ENCODE assay signal across 1 cellular context in the genomic region with DNA sequence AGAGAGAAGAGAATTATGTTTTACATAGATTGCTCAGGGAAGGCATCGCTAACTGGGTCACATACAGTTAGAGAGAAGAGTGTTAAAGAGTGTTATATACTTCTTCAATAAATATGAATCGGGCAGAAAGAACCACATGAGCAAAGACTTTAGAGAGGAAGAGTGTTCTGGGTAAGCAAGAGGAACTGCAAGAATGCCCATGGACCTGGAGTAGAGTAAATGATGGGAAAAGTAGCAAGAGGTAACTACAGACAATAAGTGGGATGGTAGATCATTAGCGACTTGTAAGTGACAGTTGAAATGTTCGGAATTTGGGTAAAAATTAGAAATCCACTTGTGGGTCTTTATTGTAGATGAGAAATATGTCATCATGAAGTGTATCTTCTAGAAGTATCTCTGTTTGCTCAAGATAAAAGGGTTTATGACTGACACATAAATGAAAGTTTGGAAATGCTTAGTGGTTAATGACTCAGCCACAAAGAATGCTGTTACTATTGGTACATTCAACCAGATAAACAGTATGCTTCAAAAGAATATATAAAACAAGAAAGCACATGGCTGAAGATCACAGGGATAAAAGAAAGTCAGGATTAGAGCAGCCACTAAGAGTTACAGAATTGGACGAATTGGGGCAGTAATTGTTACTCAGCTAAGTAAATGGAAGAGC.
A peak's percentile ranks its signal among the peaks of the same experiment; 100 is the strongest.
TF ChIP-seq lines count a peak whose summit lies in the region.

No MANE protein-coding gene starts in this region.

TF ChIP-seq in HepG2, 621 proteins besides CTCF, POLR2A, EP300 and RAD21 (continued from another document):
- TF ChIP-seq, protein P1, sequence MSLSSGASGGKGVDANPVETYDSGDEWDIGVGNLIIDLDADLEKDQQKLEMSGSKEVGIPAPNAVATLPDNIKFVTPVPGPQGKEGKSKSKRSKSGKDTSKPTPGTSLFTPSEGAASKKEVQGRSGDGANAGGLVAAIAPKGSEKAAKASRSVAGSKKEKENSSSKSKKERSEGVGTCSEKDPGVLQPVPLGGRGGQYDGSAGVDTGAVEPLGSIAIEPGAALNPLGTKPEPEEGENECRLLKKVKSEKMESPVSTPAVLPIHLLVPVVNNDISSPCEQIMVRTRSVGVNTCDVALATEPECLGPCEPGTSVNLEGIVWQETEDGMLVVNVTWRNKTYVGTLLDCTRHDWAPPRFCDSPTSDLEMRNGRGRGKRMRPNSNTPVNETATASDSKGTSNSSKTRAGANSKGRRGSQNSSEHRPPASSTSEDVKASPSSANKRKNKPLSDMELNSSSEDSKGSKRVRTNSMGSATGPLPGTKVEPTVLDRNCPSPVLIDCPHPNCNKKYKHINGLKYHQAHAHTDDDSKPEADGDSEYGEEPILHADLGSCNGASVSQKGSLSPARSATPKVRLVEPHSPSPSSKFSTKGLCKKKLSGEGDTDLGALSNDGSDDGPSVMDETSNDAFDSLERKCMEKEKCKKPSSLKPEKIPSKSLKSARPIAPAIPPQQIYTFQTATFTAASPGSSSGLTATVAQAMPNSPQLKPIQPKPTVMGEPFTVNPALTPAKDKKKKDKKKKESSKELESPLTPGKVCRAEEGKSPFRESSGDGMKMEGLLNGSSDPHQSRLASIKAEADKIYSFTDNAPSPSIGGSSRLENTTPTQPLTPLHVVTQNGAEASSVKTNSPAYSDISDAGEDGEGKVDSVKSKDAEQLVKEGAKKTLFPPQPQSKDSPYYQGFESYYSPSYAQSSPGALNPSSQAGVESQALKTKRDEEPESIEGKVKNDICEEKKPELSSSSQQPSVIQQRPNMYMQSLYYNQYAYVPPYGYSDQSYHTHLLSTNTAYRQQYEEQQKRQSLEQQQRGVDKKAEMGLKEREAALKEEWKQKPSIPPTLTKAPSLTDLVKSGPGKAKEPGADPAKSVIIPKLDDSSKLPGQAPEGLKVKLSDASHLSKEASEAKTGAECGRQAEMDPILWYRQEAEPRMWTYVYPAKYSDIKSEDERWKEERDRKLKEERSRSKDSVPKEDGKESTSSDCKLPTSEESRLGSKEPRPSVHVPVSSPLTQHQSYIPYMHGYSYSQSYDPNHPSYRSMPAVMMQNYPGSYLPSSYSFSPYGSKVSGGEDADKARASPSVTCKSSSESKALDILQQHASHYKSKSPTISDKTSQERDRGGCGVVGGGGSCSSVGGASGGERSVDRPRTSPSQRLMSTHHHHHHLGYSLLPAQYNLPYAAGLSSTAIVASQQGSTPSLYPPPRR (CRISPR knock-in tag; IDR thresholded peaks at IDR 0.05; ENCODE audit: borderline replicate concordance) = no peak
- no peak for TF ChIP-seq POLR2AphosphoS2 (IDR thresholded peaks at IDR 0.05; ENCODE audit: low read depth, low read length)
- no peak for TF ChIP-seq NFKBIZ (CRISPR knock-in tag; IDR thresholded peaks at IDR 0.05)
- no peak for TF ChIP-seq ESRRA (CRISPR knock-in tag; IDR thresholded peaks at IDR 0.05; ENCODE audit: low read depth)
- TF ChIP-seq, protein P2, sequence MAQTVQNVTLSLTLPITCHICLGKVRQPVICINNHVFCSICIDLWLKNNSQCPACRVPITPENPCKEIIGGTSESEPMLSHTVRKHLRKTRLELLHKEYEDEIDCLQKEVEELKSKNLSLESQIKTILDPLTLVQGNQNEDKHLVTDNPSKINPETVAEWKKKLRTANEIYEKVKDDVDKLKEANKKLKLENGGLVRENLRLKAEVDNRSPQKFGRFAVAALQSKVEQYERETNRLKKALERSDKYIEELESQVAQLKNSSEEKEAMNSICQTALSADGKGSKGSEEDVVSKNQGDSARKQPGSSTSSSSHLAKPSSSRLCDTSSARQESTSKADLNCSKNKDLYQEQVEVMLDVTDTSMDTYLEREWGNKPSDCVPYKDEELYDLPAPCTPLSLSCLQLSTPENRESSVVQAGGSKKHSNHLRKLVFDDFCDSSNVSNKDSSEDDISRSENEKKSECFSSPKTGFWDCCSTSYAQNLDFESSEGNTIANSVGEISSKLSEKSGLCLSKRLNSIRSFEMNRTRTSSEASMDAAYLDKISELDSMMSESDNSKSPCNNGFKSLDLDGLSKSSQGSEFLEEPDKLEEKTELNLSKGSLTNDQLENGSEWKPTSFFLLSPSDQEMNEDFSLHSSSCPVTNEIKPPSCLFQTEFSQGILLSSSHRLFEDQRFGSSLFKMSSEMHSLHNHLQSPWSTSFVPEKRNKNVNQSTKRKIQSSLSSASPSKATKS (CRISPR knock-in tag; IDR thresholded peaks at IDR 0.05) = no peak
- TF ChIP-seq ZNF766 (CRISPR knock-in tag; IDR thresholded peaks at IDR 0.05; ENCODE audit: borderline replicate concordance) = no peak
- TF ChIP-seq RCOR2 (CRISPR knock-in tag; IDR thresholded peaks at IDR 0.05) = no peak
- TF ChIP-seq, protein P3, sequence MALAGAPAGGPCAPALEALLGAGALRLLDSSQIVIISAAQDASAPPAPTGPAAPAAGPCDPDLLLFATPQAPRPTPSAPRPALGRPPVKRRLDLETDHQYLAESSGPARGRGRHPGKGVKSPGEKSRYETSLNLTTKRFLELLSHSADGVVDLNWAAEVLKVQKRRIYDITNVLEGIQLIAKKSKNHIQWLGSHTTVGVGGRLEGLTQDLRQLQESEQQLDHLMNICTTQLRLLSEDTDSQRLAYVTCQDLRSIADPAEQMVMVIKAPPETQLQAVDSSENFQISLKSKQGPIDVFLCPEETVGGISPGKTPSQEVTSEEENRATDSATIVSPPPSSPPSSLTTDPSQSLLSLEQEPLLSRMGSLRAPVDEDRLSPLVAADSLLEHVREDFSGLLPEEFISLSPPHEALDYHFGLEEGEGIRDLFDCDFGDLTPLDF (CRISPR knock-in tag; IDR thresholded peaks at IDR 0.05) = no peak
- no peak for TF ChIP-seq ZNF256 (CRISPR knock-in tag; conservative IDR thresholded peaks at IDR 0.05)
- TF ChIP-seq TCF7 (IDR thresholded peaks at IDR 0.05; ENCODE audit: low read depth) = peak; percentile 54
- no peak for TF ChIP-seq SNAI1 (CRISPR knock-in tag; IDR thresholded peaks at IDR 0.05; ENCODE audit: borderline replicate concordance)
- TF ChIP-seq ZNF501 (CRISPR knock-in tag; IDR thresholded peaks at IDR 0.05) = no peak
- no peak for TF ChIP-seq ZNF567 (CRISPR knock-in tag; IDR thresholded peaks at IDR 0.05; ENCODE audit: borderline replicate concordance)
- TF ChIP-seq, protein P4, sequence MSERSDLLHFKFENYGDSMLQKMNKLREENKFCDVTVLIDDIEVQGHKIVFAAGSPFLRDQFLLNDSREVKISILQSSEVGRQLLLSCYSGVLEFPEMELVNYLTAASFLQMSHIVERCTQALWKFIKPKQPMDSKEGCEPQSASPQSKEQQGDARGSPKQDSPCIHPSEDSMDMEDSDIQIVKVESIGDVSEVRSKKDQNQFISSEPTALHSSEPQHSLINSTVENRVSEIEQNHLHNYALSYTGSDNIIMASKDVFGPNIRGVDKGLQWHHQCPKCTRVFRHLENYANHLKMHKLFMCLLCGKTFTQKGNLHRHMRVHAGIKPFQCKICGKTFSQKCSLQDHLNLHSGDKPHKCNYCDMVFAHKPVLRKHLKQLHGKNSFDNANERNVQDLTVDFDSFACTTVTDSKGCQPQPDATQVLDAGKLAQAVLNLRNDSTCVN (CRISPR knock-in tag; IDR thresholded peaks at IDR 0.05; ENCODE audit: borderline replicate concordance) = no peak
- TF ChIP-seq ZNF382 (CRISPR knock-in tag; IDR thresholded peaks at IDR 0.05; ENCODE audit: borderline replicate concordance) = no peak
- no peak for TF ChIP-seq KAT2B (IDR thresholded peaks at IDR 0.05; ENCODE audit: borderline replicate concordance, low read depth, low read length)
- TF ChIP-seq NFKB2 (CRISPR knock-in tag; IDR thresholded peaks at IDR 0.05; ENCODE audit: borderline replicate concordance) = no peak
- no peak for TF ChIP-seq KAT8 (CRISPR knock-in tag; IDR thresholded peaks at IDR 0.05)
- TF ChIP-seq, protein P5, sequence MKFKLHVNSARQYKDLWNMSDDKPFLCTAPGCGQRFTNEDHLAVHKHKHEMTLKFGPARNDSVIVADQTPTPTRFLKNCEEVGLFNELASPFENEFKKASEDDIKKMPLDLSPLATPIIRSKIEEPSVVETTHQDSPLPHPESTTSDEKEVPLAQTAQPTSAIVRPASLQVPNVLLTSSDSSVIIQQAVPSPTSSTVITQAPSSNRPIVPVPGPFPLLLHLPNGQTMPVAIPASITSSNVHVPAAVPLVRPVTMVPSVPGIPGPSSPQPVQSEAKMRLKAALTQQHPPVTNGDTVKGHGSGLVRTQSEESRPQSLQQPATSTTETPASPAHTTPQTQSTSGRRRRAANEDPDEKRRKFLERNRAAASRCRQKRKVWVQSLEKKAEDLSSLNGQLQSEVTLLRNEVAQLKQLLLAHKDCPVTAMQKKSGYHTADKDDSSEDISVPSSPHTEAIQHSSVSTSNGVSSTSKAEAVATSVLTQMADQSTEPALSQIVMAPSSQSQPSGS (CRISPR knock-in tag; IDR thresholded peaks at IDR 0.05) = no peak
- no peak for TF ChIP-seq ZNF432 (CRISPR knock-in tag; IDR thresholded peaks at IDR 0.05; ENCODE audit: borderline replicate concordance)
- TF ChIP-seq, protein P6, sequence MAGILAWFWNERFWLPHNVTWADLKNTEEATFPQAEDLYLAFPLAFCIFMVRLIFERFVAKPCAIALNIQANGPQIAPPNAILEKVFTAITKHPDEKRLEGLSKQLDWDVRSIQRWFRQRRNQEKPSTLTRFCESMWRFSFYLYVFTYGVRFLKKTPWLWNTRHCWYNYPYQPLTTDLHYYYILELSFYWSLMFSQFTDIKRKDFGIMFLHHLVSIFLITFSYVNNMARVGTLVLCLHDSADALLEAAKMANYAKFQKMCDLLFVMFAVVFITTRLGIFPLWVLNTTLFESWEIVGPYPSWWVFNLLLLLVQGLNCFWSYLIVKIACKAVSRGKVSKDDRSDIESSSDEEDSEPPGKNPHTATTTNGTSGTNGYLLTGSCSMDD (CRISPR knock-in tag; IDR thresholded peaks at IDR 0.05) = no peak
- no peak for TF ChIP-seq U2AF2 (IDR thresholded peaks at IDR 0.05; ENCODE audit: low read depth, low read length)
- TF ChIP-seq, protein P7, sequence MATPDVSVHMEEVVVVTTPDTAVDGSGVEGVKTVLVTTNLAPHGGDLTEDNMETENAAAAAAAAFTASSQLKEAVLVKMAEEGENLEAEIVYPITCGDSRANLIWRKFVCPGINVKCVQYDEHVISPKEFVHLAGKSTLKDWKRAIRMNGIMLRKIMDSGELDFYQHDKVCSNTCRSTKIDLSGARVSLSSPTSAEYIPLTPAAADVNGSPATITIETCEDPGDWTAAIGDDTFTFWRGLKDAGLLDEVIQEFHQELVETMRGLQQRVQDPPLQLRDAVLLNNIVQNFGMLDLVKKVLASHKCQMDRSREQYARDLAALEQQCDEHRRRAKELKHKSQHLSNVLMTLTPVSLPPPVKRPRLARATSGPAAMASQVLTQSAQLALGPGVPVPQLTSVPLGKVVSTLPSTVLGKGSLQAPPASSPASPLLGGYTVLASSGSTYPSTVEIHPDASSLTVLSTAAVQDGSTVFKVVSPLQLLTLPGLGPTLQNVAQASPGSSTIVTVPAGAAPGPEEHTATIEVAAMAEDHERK (CRISPR knock-in tag; IDR thresholded peaks at IDR 0.05; ENCODE audit: low read depth) = no peak
- TF ChIP-seq SRSF1 (optimal IDR thresholded peaks at IDR 0.05; ENCODE audit: low read depth, low read length) = no peak
- no peak for TF ChIP-seq ZNF337 (CRISPR knock-in tag; IDR thresholded peaks at IDR 0.05; ENCODE audit: borderline replicate concordance, low read depth)
- no peak for TF ChIP-seq ZNF75D (CRISPR knock-in tag; IDR thresholded peaks at IDR 0.05; ENCODE audit: borderline replicate concordance)
- peak; percentile 44; the same call in 1 of the 2 replicates for TF ChIP-seq HMG20A (CRISPR knock-in tag; IDR thresholded peaks at IDR 0.05; ENCODE audit: borderline replicate concordance)
- no peak for TF ChIP-seq AKAP8 (CRISPR knock-in tag; IDR thresholded peaks at IDR 0.05)
- TF ChIP-seq, protein P8, sequence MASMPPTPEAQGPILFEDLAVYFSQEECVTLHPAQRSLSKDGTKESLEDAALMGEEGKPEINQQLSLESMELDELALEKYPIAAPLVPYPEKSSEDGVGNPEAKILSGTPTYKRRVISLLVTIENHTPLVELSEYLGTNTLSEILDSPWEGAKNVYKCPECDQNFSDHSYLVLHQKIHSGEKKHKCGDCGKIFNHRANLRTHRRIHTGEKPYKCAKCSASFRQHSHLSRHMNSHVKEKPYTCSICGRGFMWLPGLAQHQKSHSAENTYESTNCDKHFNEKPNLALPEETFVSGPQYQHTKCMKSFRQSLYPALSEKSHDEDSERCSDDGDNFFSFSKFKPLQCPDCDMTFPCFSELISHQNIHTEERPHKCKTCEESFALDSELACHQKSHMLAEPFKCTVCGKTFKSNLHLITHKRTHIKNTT (CRISPR knock-in tag; IDR thresholded peaks at IDR 0.05) = no peak
- TF ChIP-seq SRY (CRISPR knock-in tag; IDR thresholded peaks at IDR 0.05) = no peak
- TF ChIP-seq PAWR (CRISPR knock-in tag; IDR thresholded peaks at IDR 0.05; ENCODE audit: borderline replicate concordance) = no peak
- TF ChIP-seq ZKSCAN1 (IDR thresholded peaks at IDR 0.05; ENCODE audit: low read length) = no peak
- TF ChIP-seq, protein P9, sequence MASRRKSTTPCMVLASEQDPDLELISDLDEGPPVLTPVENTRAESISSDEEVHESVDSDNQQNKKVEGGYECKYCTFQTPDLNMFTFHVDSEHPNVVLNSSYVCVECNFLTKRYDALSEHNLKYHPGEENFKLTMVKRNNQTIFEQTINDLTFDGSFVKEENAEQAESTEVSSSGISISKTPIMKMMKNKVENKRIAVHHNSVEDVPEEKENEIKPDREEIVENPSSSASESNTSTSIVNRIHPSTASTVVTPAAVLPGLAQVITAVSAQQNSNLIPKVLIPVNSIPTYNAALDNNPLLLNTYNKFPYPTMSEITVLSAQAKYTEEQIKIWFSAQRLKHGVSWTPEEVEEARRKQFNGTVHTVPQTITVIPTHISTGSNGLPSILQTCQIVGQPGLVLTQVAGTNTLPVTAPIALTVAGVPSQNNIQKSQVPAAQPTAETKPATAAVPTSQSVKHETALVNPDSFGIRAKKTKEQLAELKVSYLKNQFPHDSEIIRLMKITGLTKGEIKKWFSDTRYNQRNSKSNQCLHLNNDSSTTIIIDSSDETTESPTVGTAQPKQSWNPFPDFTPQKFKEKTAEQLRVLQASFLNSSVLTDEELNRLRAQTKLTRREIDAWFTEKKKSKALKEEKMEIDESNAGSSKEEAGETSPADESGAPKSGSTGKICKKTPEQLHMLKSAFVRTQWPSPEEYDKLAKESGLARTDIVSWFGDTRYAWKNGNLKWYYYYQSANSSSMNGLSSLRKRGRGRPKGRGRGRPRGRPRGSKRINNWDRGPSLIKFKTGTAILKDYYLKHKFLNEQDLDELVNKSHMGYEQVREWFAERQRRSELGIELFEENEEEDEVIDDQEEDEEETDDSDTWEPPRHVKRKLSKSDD (CRISPR knock-in tag; IDR thresholded peaks at IDR 0.05; ENCODE audit: low read depth) = no peak
- TF ChIP-seq, protein P10, sequence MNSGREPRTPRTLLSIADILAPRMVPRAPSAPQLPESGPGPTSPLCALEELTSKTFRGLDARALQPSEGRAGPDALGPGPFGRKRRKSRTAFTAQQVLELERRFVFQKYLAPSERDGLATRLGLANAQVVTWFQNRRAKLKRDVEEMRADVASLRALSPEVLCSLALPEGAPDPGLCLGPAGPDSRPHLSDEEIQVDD (CRISPR knock-in tag; IDR thresholded peaks at IDR 0.05; ENCODE audit: borderline replicate concordance) = no peak
- TF ChIP-seq SOX13 (IDR thresholded peaks at IDR 0.05) = no peak
- TF ChIP-seq SOX13 (CRISPR knock-in tag; conservative IDR thresholded peaks at IDR 0.05 in 1 of 2, IDR thresholded peaks at IDR 0.05 in 1 of 2) = peak in 1 of 2 experiments; percentile 11; a peak in 1 of 4 replicates
- 0 out of 2 replicates have a peak, but pooled peaks have one; percentile 33 for TF ChIP-seq ISL2 (CRISPR knock-in tag; IDR thresholded peaks at IDR 0.05)
- TF ChIP-seq NFIC (IDR thresholded peaks at IDR 0.05; ENCODE audit: low read length) = no peak
